ENCODE assay signal across 8 cellular contexts in genomic region chr6:143575440-143575839, GRCh38.
A peak's percentile ranks its signal among the peaks of the same experiment; 100 is the strongest.
DNase-seq lines count a peak whose midpoint lies in the region; ATAC-seq and TF ChIP-seq lines count a peak whose summit lies in the region.

No MANE protein-coding gene starts in this region.

- peak; percentile 62 for TF ChIP-seq CTCF in GM12875 (IDR thresholded peaks at IDR 0.05; ENCODE audit: borderline replicate concordance, insufficient read depth, low read depth, low read length)

- in situ Hi-C loops in ACHN (cut with HindIII; ENCODE audit: low pct_ligation_motif_present, low pct_unique_long_range_greater_than_20kb, low sequenced_read_pairs): no loop called here
- in situ Hi-C loops in T47D (cut with HindIII; ENCODE audit: low pct_unique_long_range_greater_than_20kb, low sequenced_read_pairs): no loop called here

- peak; percentile 82 for ATAC-seq in HG02763 (IDR thresholded peaks at IDR 0.05; ENCODE audit: unreplicated experiment)

- DNase-seq in ACHN (peak; percentile 65), NCI-H1417 treated with DMSO at 0.1 percent for 48 hours (lab: John Stamatoyannopoulos, UW) (peak; percentile 72), SKM-1 treated with dmso at 0.1 percent for 144 hours (lab: John Stamatoyannopoulos, UW; ENCODE audit: unreplicated experiment) (peak; percentile 70), T47D (ENCODE audit: low read depth in 1 of 2, low spot score in 1 of 2) (peak; percentile 50 to 84), inferior parietal cortex (ENCODE audit: extremely low spot score) (peak; percentile 86)
- peak; percentile 41 for DNase-seq in stimulated activated CD4-positive, alpha-beta T cell treated with anti-CD3 and anti-CD28 coated beads, Interleukin-2, amount 100 ng/mL, for 4 hours (ENCODE audit: low read depth)

- no peak overlapping the region for H3K4me3 ChIP-seq in GM12875 (ENCODE audit: low read depth, low read length)
